In genomic region chr12:124542021-124542941, GRCh38 we compare ENCODE assay signal across 1 cellular context.
TF ChIP-seq lines count a peak whose summit lies in the region.

No MANE protein-coding gene starts in this region.

TF ChIP-seq in H1, 55 proteins besides CTCF, POLR2A, EP300 and RAD21 (continued from another document):
- no peak for TF ChIP-seq TBP (IDR thresholded peaks at IDR 0.05; ENCODE audit: low read depth, low read length)
- no peak for TF ChIP-seq SP2 (IDR thresholded peaks at IDR 0.05; ENCODE audit: low read length)
- TF ChIP-seq SIX5 (IDR thresholded peaks at IDR 0.05; ENCODE audit: low read depth, low read length), result no peak
- no peak for TF ChIP-seq RNF2 (IDR thresholded peaks at IDR 0.05; ENCODE audit: borderline replicate concordance, low read depth, low read length, missing control alignments, poor library complexity, severe bottlenecking)
- no peak for TF ChIP-seq CREB1 (IDR thresholded peaks at IDR 0.05)
- TF ChIP-seq CHD1 (IDR thresholded peaks at IDR 0.05; ENCODE audit: low read depth, low read length), result no peak
- TF ChIP-seq ZNF274 (IDR thresholded peaks at IDR 0.05; ENCODE audit: borderline replicate concordance, extremely low read depth, low read length), result no peak
- TF ChIP-seq USF2 (IDR thresholded peaks at IDR 0.05; ENCODE audit: low read length), result no peak
- TF ChIP-seq GABPA (IDR thresholded peaks at IDR 0.05; ENCODE audit: borderline replicate concordance, insufficient read depth, low read length), result no peak
- no peak for TF ChIP-seq MAFK (IDR thresholded peaks at IDR 0.05; ENCODE audit: low read depth, low read length)
- TF ChIP-seq CHD2 (IDR thresholded peaks at IDR 0.05; ENCODE audit: low read length), result no peak
- no peak for TF ChIP-seq PHF8 (conservative IDR thresholded peaks at IDR 0.05; ENCODE audit: low read depth, low read length)
- TF ChIP-seq KDM5A (IDR thresholded peaks at IDR 0.05; ENCODE audit: low read length), result no peak
- TF ChIP-seq HDAC6 (IDR thresholded peaks at IDR 0.05; ENCODE audit: low read depth, low read length), result no peak
